In genomic region chr5:166595274-166595951, GRCh38 we compare ENCODE assay signal across 18 cellular contexts.
DNase-seq lines count a peak whose midpoint lies in the region; ATAC-seq and TF ChIP-seq lines count a peak whose summit lies in the region.
"Had no signal": no experiment of that assay in that cellular context is flagged by ENCODE, and none has a peak within 500 bp of the region (broad histone marks: within the 10 kb centered on the region; RNA-seq: fewer than 3 reads in every experiment).

No MANE protein-coding gene starts in this region.

- no peak overlapping the region for H2BK120ac ChIP-seq in mesendoderm (ENCODE audit: low read depth, low read length)

- no peak overlapping the region for H4K5ac ChIP-seq in mesendoderm (ENCODE audit: low read length)

- no peak overlapping the region for H3K56ac ChIP-seq in mesendoderm (ENCODE audit: low read length)

- H3K9me3 ChIP-seq in thyroid gland = no peaks in the 10 kb centered on the region
- H3K9me3 ChIP-seq: BE2C had no signal

- DNase-seq in AG08395 (ENCODE audit: low spot score) (peak; percentile 1), NCI-H1048 (lab: John Stamatoyannopoulos, UW) (peak; percentile 6), SK-N-DZ (ENCODE audit: low spot score) (peak; percentile 40), mesendoderm (peak; percentile 16), thyroid gland (no peak), globus pallidus (ENCODE audit: low spot score) (no peak)
- DNase-seq in activated naive CD4-positive, alpha-beta T cell treated with anti-CD3 and anti-CD28 coated beads, Interleukin-2, amount 50 U/mL, for 16 hours = no peak
- DNase-seq: BE2C; CD4-positive, alpha-beta memory T cell; DMS79 treated with DMSO at 0.1 percent for 48 hours; HCEC 1CT; NCI-H1417 treated with DMSO at 0.1 percent for 48 hours; NCI-H1930; NCI-H2171 treated with DMSO at 0.1 percent for 48 hours; NCI-H446 treated with DMSO at 0.1 percent for 48 hours had no signal

- no peak overlapping the region for H2BK5ac ChIP-seq in mesendoderm (ENCODE audit: low read length)

- no peak overlapping the region for H4K8ac ChIP-seq in mesendoderm (ENCODE audit: low read depth, low read length)

- TF ChIP-seq POLR2A in thyroid gland (IDR thresholded peaks at IDR 0.05) = no peak

- no peaks in the 10 kb centered on the region for H3K36me3 ChIP-seq in mesendoderm (ENCODE audit: control insufficient read depth, insufficient read depth, low read length)
- H3K36me3 ChIP-seq in thyroid gland = no peaks in the 10 kb centered on the region
- H3K36me3 ChIP-seq: BE2C had no signal

- H3K27ac ChIP-seq in mesendoderm (ENCODE audit: low read depth, low read length) (no peak overlapping the region), thyroid gland (no peak overlapping the region)
- H3K27ac ChIP-seq: 22Rv1, RWPE1 had no signal

- no CpG with 5 or more reads among the region's 7 CpGs for WGBS in mesendoderm (ENCODE audit: extremely low coverage, insufficient coverage, low lambda C conversion rate)
- 59 to 65% methylated on average over 7 of the region's 7 CpGs for WGBS in thyroid gland, 2 donors

- ATAC-seq in GM18873 (IDR thresholded peaks at IDR 0.05; ENCODE audit: low FRiP score, unreplicated experiment) = no peak

- H3K79me1 ChIP-seq in mesendoderm (ENCODE audit: low read length) = no peaks in the 10 kb centered on the region

- no peak overlapping the region for H2BK15ac ChIP-seq in mesendoderm (replicated peaks; ENCODE audit: low read depth)

- no peak overlapping the region for H3K4me3 ChIP-seq in mesendoderm (ENCODE audit: low read length)
- no peak overlapping the region for H3K4me3 ChIP-seq in thyroid gland (replicated peaks in 1 of 3)

- H2AK5ac ChIP-seq in mesendoderm (ENCODE audit: low read length) = no peak overlapping the region

- intact Hi-C loops in thyroid gland (cut with DNase I) = no loop called here

- H3K4me1 ChIP-seq in mesendoderm (ENCODE audit: control insufficient read depth, low read depth, low read length) = no peaks in the 10 kb centered on the region
- no peaks in the 10 kb centered on the region for H3K4me1 ChIP-seq in thyroid gland
- H3K4me1 ChIP-seq: BE2C had no signal

- no peak overlapping the region for H3K4ac ChIP-seq in mesendoderm (ENCODE audit: low read depth, low read length)

- no peak for TF ChIP-seq CTCF in thyroid gland (IDR thresholded peaks at IDR 0.05)

- H3K18ac ChIP-seq in mesendoderm (ENCODE audit: low read length) = no peak overlapping the region

- no peaks in the 10 kb centered on the region for H3K27me3 ChIP-seq in mesendoderm (ENCODE audit: insufficient read depth, low read length, poor library complexity)
- no peaks in the 10 kb centered on the region for H3K27me3 ChIP-seq in thyroid gland
- H3K27me3 ChIP-seq: BE2C had no signal

- no peak overlapping the region for H3K23ac ChIP-seq in mesendoderm (ENCODE audit: low read length)

- no peak overlapping the region for H3K9ac ChIP-seq in mesendoderm (ENCODE audit: low read length)

- no peaks in the 10 kb centered on the region for H3K79me2 ChIP-seq in mesendoderm (ENCODE audit: control insufficient read depth, insufficient read depth, low read length)

- H3K4me2 ChIP-seq in mesendoderm (ENCODE audit: low read length) = no peak overlapping the region

Comparison
In these comparisons a context has a peak if more than half of its experiments do, and no peak if none do; other contexts are left out.
1. DNase-seq: peak in AG08395 (single experiment), NCI-H1048 (single experiment), SK-N-DZ (single experiment) and mesendoderm (single experiment); none in activated naive CD4-positive, alpha-beta T cell treated with anti-CD3 and anti-CD28 coated beads, Interleukin-2, amount 50 U/mL, for 16 hours (single experiment), thyroid gland (0 of 2) and globus pallidus (single experiment).